In genomic region chr1:1787206-1787605, GRCh38 we compare ENCODE assay signal across 17 cellular contexts. TPM values are rescaled to one million over a fixed set of nuclear protein-coding genes. Genes with fewer than 3 reads are reported as not detected.
A peak's percentile ranks its signal among the peaks of the same experiment; 100 is the strongest.
DNase-seq lines count a peak whose midpoint lies in the region; ATAC-seq and TF ChIP-seq lines count a peak whose summit lies in the region.
"Had no signal": no experiment of that assay in that cellular context is flagged by ENCODE, and none has a peak within 500 bp of the region (broad histone marks: within the 10 kb centered on the region; RNA-seq: fewer than 3 reads in every experiment).

No MANE protein-coding gene starts in this region.

- H2BK20ac ChIP-seq in H9 (ENCODE audit: low read depth, low read length, poor library complexity, severe bottlenecking): no peak overlapping the region

- CTCF ChIA-PET in AG04450 (lab: Charles Lee): no interaction called here
- CTCF ChIA-PET in activated CD8-positive, alpha-beta T cell treated with anti-CD3 and anti-CD28 coated beads, Interleukin-2, amount 10 ng/mL, durations not matched to agents 7 days and 5 days (lab: Charles Lee): no interaction called here
- CTCF ChIA-PET in PC-3 (lab: Charles Lee): no interaction called here
- CTCF ChIA-PET in activated CD4-positive, alpha-beta memory T cell treated with anti-CD3 and anti-CD28 coated beads, Interleukin-2, amount 10 ng/mL, durations not matched to agents 7 days and 5 days (lab: Charles Lee): no interaction called here

- BruUV-seq in PC-3 (replicated peaks; lab: Mats Ljungman, UMichigan): no TSS peak

- no peaks in the 10 kb centered on the region; the same call in 1 of the 2 replicates for H3K4me1 ChIP-seq in H9 (ENCODE audit: insufficient read depth, low read length)
- peaks cover 14% of the 10 kb centered on the region for H3K4me1 ChIP-seq in PC-3 (ENCODE audit: insufficient read depth, low read length)

- no peak overlapping the region for H4K8ac ChIP-seq in H9 (replicated peaks; ENCODE audit: insufficient read length, low read depth, low read length)

- H3K18ac ChIP-seq in H9 (ENCODE audit: insufficient read length, low read depth, low read length): no peak overlapping the region

- H2BK15ac ChIP-seq in H9 (ENCODE audit: low read depth, low read length): no peak overlapping the region

- WGBS in H9 (ENCODE audit: extremely low coverage, insufficient read length, low lambda C conversion rate): no CpG with 5 or more reads among the region's 13 CpGs

- no peaks in the 10 kb centered on the region for H3K27me3 ChIP-seq in AG04450 (ENCODE audit: control insufficient read depth, insufficient read depth, low read length)
- no peaks in the 10 kb centered on the region for H3K27me3 ChIP-seq in H9 (ENCODE audit: insufficient read depth, low read length)
- H3K27me3 ChIP-seq in layer of hippocampus (ENCODE audit: control insufficient read depth, insufficient read depth, low read length): no peaks in the 10 kb centered on the region
- no peaks in the 10 kb centered on the region for H3K27me3 ChIP-seq in PC-3 (ENCODE audit: low read length)

- TF ChIP-seq CTCF in AG04450 (IDR thresholded peaks at IDR 0.05; ENCODE audit: low read depth, low read length): no peak
- TF ChIP-seq CTCF in H9 (conservative IDR thresholded peaks at IDR 0.05): no peak
- no peak for TF ChIP-seq CTCF in PC-3 (conservative IDR thresholded peaks at IDR 0.05; ENCODE audit: low read depth, low read length)

- no peak overlapping the region for H3K9ac ChIP-seq in H9 (ENCODE audit: extremely low read depth, insufficient read length, low read length)
- no peak overlapping the region for H3K9ac ChIP-seq in PC-3 (ENCODE audit: low read length)

- H3K9me3 ChIP-seq in AG04450 (ENCODE audit: control insufficient read depth, insufficient read depth, low read length) (no peaks in the 10 kb centered on the region; the same call in 1 of the 2 replicates), H9 (ENCODE audit: control insufficient read depth, low read depth, low read length) (no peaks in the 10 kb centered on the region), PC-3 (ENCODE audit: low read length) (no peaks in the 10 kb centered on the region)

- no peak overlapping the region for H2BK5ac ChIP-seq in H9 (ENCODE audit: insufficient read length, low read length)

- peaks cover 70% of the 10 kb centered on the region for H3K36me3 ChIP-seq in PC-3 (ENCODE audit: low read depth, low read length)

- H4K91ac ChIP-seq in H9 (ENCODE audit: insufficient read length, low read depth, low read length): no peak overlapping the region

- H3F3A ChIP-seq in PC-3 (ENCODE audit: low read length, unreplicated experiment): peaks cover 6% of the 10 kb centered on the region

- peak overlapping the region in 2 of 3 experiments; percentile 21 to 57; a peak in 1 of 7 replicates for H3K27ac Mint-ChIP-seq in H9
- peak overlapping the region; percentile 43 for H3K27ac Mint-ChIP-seq in activated CD8-positive, alpha-beta T cell treated with anti-CD3 and anti-CD28 coated beads, Interleukin-2, amount 10 ng/mL, durations not matched to agents 7 days and 5 days
- no peak overlapping the region for H3K27ac Mint-ChIP-seq in activated CD4-positive, alpha-beta memory T cell treated with anti-CD3 and anti-CD28 coated beads, Interleukin-2, amount 10 ng/mL, durations not matched to agents 7 days and 5 days

- H3K4me3 Mint-ChIP-seq in H9: no peak overlapping the region
- H3K4me3 Mint-ChIP-seq in activated CD8-positive, alpha-beta T cell treated with anti-CD3 and anti-CD28 coated beads, Interleukin-2, amount 10 ng/mL, durations not matched to agents 7 days and 5 days: no peak overlapping the region
- no peak overlapping the region for H3K4me3 Mint-ChIP-seq in activated CD4-positive, alpha-beta memory T cell treated with anti-CD3 and anti-CD28 coated beads, Interleukin-2, amount 10 ng/mL, durations not matched to agents 7 days and 5 days
- H3K4me3 Mint-ChIP-seq: IgD-negative memory B cell had no signal

- intact Hi-C loops in PC-3 (cut with micrococcal nuclease): no loop called here

- H3K4me3 ChIP-seq in AG04450 (ENCODE audit: low read depth, low read length) (no peak overlapping the region), PC-3 (ENCODE audit: low read length) (no peak overlapping the region)
- H3K4me3 ChIP-seq: PC-9 had no signal

- no peak for ATAC-seq in activated CD8-positive, alpha-beta T cell treated with anti-CD3 and anti-CD28 coated beads, Interleukin-2, amount 10 ng/mL, durations not matched to agents 7 days and 5 days
- no peak for ATAC-seq in HG03039 (IDR thresholded peaks at IDR 0.05; ENCODE audit: unreplicated experiment)
- ATAC-seq in PC-3: no peak
- ATAC-seq in HG03135 (IDR thresholded peaks at IDR 0.05; ENCODE audit: unreplicated experiment): no peak

- peaks cover 6 to 15% of the 10 kb centered on the region in 2 experiments for H3K4me1 Mint-ChIP-seq in H9
- peaks cover 16% of the 10 kb centered on the region for H3K4me1 Mint-ChIP-seq in activated CD8-positive, alpha-beta T cell treated with anti-CD3 and anti-CD28 coated beads, Interleukin-2, amount 10 ng/mL, durations not matched to agents 7 days and 5 days (ENCODE audit: low read depth)
- peaks cover 16% of the 10 kb centered on the region for H3K4me1 Mint-ChIP-seq in activated CD4-positive, alpha-beta memory T cell treated with anti-CD3 and anti-CD28 coated beads, Interleukin-2, amount 10 ng/mL, durations not matched to agents 7 days and 5 days

- H3K23me2 ChIP-seq in H9 (ENCODE audit: insufficient read length, low read depth, low read length, poor library complexity, severe bottlenecking): peaks cover 7% of the 10 kb centered on the region

- H3K14ac ChIP-seq in H9 (ENCODE audit: insufficient read depth, low read length): no peak overlapping the region

- POLR2A ChIA-PET in AG04450 (lab: Yijun Ruan, JAX): no interaction called here
- POLR2A ChIA-PET in activated CD8-positive, alpha-beta T cell treated with anti-CD3 and anti-CD28 coated beads, Interleukin-2, amount 10 ng/mL, durations not matched to agents 7 days and 5 days (lab: Charles Lee): no interaction called here
- POLR2A ChIA-PET in PC-3 (lab: Charles Lee; ENCODE audit: unreplicated experiment): no interaction called here
- POLR2A ChIA-PET in activated CD4-positive, alpha-beta memory T cell treated with anti-CD3 and anti-CD28 coated beads, Interleukin-2, amount 10 ng/mL, durations not matched to agents 7 days and 5 days (lab: Charles Lee): no interaction called here

- H2AK5ac ChIP-seq in H9 (ENCODE audit: insufficient read length, low read length): no peak overlapping the region

- H4K20me1 ChIP-seq in H9 (ENCODE audit: control insufficient read depth, insufficient read depth, insufficient read length): no peaks in the 10 kb centered on the region
- no peaks in the 10 kb centered on the region for H4K20me1 ChIP-seq in PC-3 (ENCODE audit: low read length)

- no peak for DNase-seq in AG04450 (ENCODE audit: low read depth, low spot score)
- no peak for DNase-seq in H9
- DNase-seq in activated CD8-positive, alpha-beta T cell treated with anti-CD3 and anti-CD28 coated beads, Interleukin-2, amount 10 ng/mL, durations not matched to agents 7 days and 5 days: no peak
- DNase-seq in PC-3: no peak
- DNase-seq in activated CD4-positive, alpha-beta memory T cell treated with anti-CD3 and anti-CD28 coated beads, Interleukin-2, amount 10 ng/mL, durations not matched to agents 7 days and 5 days: no peak
- DNase-seq: DMS79 treated with DMSO at 0.1 percent for 48 hours, Karpas-422, NCI-H1436, NCI-H1930, NCI-H226, NCI-H524 treated with DMSO at 0.1 percent for 48 hours, PC-9 had no signal

- H2BK120ac ChIP-seq in H9 (ENCODE audit: low read depth, low read length, poor library complexity, severe bottlenecking): no peak overlapping the region

- H3K79me2 ChIP-seq in H9 (ENCODE audit: insufficient read depth, low read length) (no peaks in the 10 kb centered on the region), PC-3 (ENCODE audit: low read length) (no peaks in the 10 kb centered on the region)

- H2BK12ac ChIP-seq in H9 (ENCODE audit: insufficient read length, low read depth, low read length): no peak overlapping the region

- no peak overlapping the region for H4K5ac ChIP-seq in H9 (ENCODE audit: insufficient read length, low read depth, low read length)

- H3K36me3 Mint-ChIP-seq in H9 (ENCODE audit: insufficient read depth in 1 of 3, low read depth in 3 of 3): peaks cover 45 to 75% (median 68%) of the 10 kb centered on the region in 3 experiments
- peaks cover 68% of the 10 kb centered on the region for H3K36me3 Mint-ChIP-seq in activated CD8-positive, alpha-beta T cell treated with anti-CD3 and anti-CD28 coated beads, Interleukin-2, amount 10 ng/mL, durations not matched to agents 7 days and 5 days (ENCODE audit: low read depth)
- peaks cover 56% of the 10 kb centered on the region for H3K36me3 Mint-ChIP-seq in activated CD4-positive, alpha-beta memory T cell treated with anti-CD3 and anti-CD28 coated beads, Interleukin-2, amount 10 ng/mL, durations not matched to agents 7 days and 5 days (ENCODE audit: low read depth)

- H3K56ac ChIP-seq in H9 (ENCODE audit: insufficient read length, low read depth, low read length): no peak overlapping the region

- H3K27ac ChIP-seq in AG04450 (ENCODE audit: low read depth, low read length) (peak overlapping the region; percentile 11), H9 (ENCODE audit: insufficient read length, low read depth, low read length) (no peak overlapping the region), layer of hippocampus (ENCODE audit: low read depth, low read length) (peak overlapping the region; percentile 14), PC-3 (ENCODE audit: low read length) (no peak overlapping the region)
- H3K27ac ChIP-seq: C4-2B, PC-9 had no signal

- H3K9me3 Mint-ChIP-seq in H9: no peaks in the 10 kb centered on the region; a peak in 1 of 5 replicates
- H3K9me3 Mint-ChIP-seq in activated CD8-positive, alpha-beta T cell treated with anti-CD3 and anti-CD28 coated beads, Interleukin-2, amount 10 ng/mL, durations not matched to agents 7 days and 5 days (ENCODE audit: insufficient read depth): no peaks in the 10 kb centered on the region
- no peaks in the 10 kb centered on the region for H3K9me3 Mint-ChIP-seq in activated CD4-positive, alpha-beta memory T cell treated with anti-CD3 and anti-CD28 coated beads, Interleukin-2, amount 10 ng/mL, durations not matched to agents 7 days and 5 days
- H3K9me3 Mint-ChIP-seq: IgD-negative memory B cell had no signal

- H2AFZ ChIP-seq in H9 (ENCODE audit: low read length) (no peak overlapping the region), PC-3 (ENCODE audit: low read length) (no peak overlapping the region)
- H2AFZ ChIP-seq: PC-9 had no signal

- no peaks in the 10 kb centered on the region for H3K9me2 ChIP-seq in PC-3 (replicated peaks; ENCODE audit: low read length)

- no peak overlapping the region for H3K23ac ChIP-seq in H9 (ENCODE audit: insufficient read length, low read depth, low read length)

- H3K4ac ChIP-seq in H9 (ENCODE audit: low read depth, low read length): no peak overlapping the region

- no peak overlapping the region for H3K4me2 ChIP-seq in H9 (ENCODE audit: insufficient read depth, insufficient read length, low read length)
- H3K4me2 ChIP-seq in PC-3 (ENCODE audit: low read length): no peak overlapping the region
- H3K4me2 ChIP-seq: PC-9 had no signal

- H3K27me3 Mint-ChIP-seq in H9 (ENCODE audit: low read depth): no peaks in the 10 kb centered on the region; the same call in 1 of the 2 replicates
- no peaks in the 10 kb centered on the region for H3K27me3 Mint-ChIP-seq in activated CD8-positive, alpha-beta T cell treated with anti-CD3 and anti-CD28 coated beads, Interleukin-2, amount 10 ng/mL, durations not matched to agents 7 days and 5 days (ENCODE audit: low read depth)
- no peaks in the 10 kb centered on the region for H3K27me3 Mint-ChIP-seq in activated CD4-positive, alpha-beta memory T cell treated with anti-CD3 and anti-CD28 coated beads, Interleukin-2, amount 10 ng/mL, durations not matched to agents 7 days and 5 days
- H3K27me3 Mint-ChIP-seq: IgD-negative memory B cell had no signal

- peaks cover 3% of the 10 kb centered on the region for H3K79me1 ChIP-seq in H9 (ENCODE audit: insufficient read depth, low read depth, low read length, poor library complexity, severe bottlenecking)

- no peak overlapping the region for H3T11ph ChIP-seq in H9 (ENCODE audit: low read length)

RNA-seq across cellular contexts. Expression of gene NADK, which starts 8.9 kb away (rescaled TPM):
- polyA plus RNA-seq in AG04450 (2011; rRNA removed): 37.8 and 39.8 TPM in 2 replicates
- 28.3 and 35.4 TPM in 2 replicates for polyA minus RNA-seq in AG04450 (2011; rRNA and poly(A)+ RNA removed)
- total RNA-seq in H9 (2021) (104 and 105 TPM in 2 replicates), PC-3 (2014; rRNA removed) (130 and 165 TPM in 2 replicates)
- total RNA-seq in activated CD8-positive, alpha-beta T cell treated with anti-CD3 and anti-CD28 coated beads, Interleukin-2, amount 10 ng/mL, durations not matched to agents 7 days and 5 days: 10 to 100 TPM; 82.0 to 82.9 TPM
- 10 to 100 TPM; 78.0 to 81.5 TPM for total RNA-seq in activated CD4-positive, alpha-beta memory T cell treated with anti-CD3 and anti-CD28 coated beads, Interleukin-2, amount 10 ng/mL, durations not matched to agents 7 days and 5 days

Comparison
In these comparisons a context has a peak if more than half of its experiments do, and no peak if none do; other contexts are left out.
1. H3K27ac ChIP-seq: peak in AG04450 (single experiment) and layer of hippocampus (single experiment); none in H9 (single experiment) and PC-3 (single experiment).